ENCODE assay signal across 1 cellular context in the genomic region with DNA sequence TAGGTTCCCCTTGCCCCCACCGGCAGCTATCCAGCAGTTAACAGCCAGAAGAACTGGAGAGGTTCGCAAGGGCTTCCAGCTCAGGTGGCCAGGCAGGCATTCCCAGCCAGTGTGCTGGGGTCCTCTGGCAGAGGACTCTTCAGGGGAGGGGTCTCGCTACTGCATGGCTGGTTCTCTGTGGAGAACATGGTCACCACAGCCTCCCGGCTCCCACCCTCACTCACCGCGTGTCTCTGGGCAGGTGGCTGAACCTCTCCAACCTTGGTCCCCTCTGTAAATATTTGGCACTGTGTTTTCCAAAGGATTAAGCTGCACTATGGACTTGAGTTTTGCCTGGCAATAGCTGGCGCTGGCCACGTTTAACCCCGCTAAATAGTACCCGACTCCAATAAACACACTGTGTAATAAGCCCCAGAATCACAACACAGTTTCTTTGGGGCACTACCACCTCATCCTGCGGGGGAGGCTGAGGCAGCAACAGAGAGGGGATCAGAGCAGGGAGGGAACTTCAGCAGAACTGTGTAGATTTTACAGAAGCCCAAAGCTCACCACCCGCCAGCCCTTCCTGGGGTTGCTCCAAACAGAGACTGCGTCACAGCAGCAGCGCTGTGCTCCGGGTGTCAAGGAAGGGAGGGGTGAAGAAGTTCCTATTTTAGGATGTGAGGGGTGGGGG.
TF ChIP-seq lines count a peak whose summit lies in the region.

No MANE protein-coding gene starts in this region.

TF ChIP-seq in HepG2, 621 proteins besides CTCF, POLR2A, EP300 and RAD21 (continued from another document and continues in another):
- TF ChIP-seq, protein P1, sequence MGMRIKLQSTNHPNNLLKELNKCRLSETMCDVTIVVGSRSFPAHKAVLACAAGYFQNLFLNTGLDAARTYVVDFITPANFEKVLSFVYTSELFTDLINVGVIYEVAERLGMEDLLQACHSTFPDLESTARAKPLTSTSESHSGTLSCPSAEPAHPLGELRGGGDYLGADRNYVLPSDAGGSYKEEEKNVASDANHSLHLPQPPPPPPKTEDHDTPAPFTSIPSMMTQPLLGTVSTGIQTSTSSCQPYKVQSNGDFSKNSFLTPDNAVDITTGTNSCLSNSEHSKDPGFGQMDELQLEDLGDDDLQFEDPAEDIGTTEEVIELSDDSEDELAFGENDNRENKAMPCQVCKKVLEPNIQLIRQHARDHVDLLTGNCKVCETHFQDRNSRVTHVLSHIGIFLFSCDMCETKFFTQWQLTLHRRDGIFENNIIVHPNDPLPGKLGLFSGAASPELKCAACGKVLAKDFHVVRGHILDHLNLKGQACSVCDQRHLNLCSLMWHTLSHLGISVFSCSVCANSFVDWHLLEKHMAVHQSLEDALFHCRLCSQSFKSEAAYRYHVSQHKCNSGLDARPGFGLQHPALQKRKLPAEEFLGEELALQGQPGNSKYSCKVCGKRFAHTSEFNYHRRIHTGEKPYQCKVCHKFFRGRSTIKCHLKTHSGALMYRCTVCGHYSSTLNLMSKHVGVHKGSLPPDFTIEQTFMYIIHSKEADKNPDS (CRISPR knock-in tag; IDR thresholded peaks at IDR 0.05): no peak
- TF ChIP-seq ZNF337 (CRISPR knock-in tag; IDR thresholded peaks at IDR 0.05; ENCODE audit: borderline replicate concordance, low read depth) (no peak), FIP1L1 (IDR thresholded peaks at IDR 0.05; ENCODE audit: borderline replicate concordance, insufficient read depth, low read depth, low read length) (no peak), ZNF451 (CRISPR knock-in tag; IDR thresholded peaks at IDR 0.05) (no peak), SSRP1 (CRISPR knock-in tag; IDR thresholded peaks at IDR 0.05) (no peak), ZNF501 (CRISPR knock-in tag; IDR thresholded peaks at IDR 0.05) (no peak), TRIM24 (CRISPR knock-in tag; IDR thresholded peaks at IDR 0.05) (no peak), ZNF775 (CRISPR knock-in tag; IDR thresholded peaks at IDR 0.05; ENCODE audit: borderline replicate concordance) (no peak), ZNF382 (CRISPR knock-in tag; IDR thresholded peaks at IDR 0.05; ENCODE audit: borderline replicate concordance) (no peak), NFKB2 (CRISPR knock-in tag; IDR thresholded peaks at IDR 0.05; ENCODE audit: borderline replicate concordance) (no peak), HNRNPLL (IDR thresholded peaks at IDR 0.05; ENCODE audit: low read depth, low read length, poor library complexity, severe bottlenecking) (no peak), NR2F6 (IDR thresholded peaks at IDR 0.05) (peak; percentile 35; the same call in 1 of the 2 replicates), NR2F6 (CRISPR knock-in tag; IDR thresholded peaks at IDR 0.05) (0 out of 2 replicates have a peak, but pooled peaks have one; percentile 19), KAT8 (CRISPR knock-in tag; IDR thresholded peaks at IDR 0.05) (no peak), PPARG (CRISPR knock-in tag; conservative IDR thresholded peaks at IDR 0.05) (peak; percentile 36; the same call in 1 of the 2 replicates)
- TF ChIP-seq, protein P2, sequence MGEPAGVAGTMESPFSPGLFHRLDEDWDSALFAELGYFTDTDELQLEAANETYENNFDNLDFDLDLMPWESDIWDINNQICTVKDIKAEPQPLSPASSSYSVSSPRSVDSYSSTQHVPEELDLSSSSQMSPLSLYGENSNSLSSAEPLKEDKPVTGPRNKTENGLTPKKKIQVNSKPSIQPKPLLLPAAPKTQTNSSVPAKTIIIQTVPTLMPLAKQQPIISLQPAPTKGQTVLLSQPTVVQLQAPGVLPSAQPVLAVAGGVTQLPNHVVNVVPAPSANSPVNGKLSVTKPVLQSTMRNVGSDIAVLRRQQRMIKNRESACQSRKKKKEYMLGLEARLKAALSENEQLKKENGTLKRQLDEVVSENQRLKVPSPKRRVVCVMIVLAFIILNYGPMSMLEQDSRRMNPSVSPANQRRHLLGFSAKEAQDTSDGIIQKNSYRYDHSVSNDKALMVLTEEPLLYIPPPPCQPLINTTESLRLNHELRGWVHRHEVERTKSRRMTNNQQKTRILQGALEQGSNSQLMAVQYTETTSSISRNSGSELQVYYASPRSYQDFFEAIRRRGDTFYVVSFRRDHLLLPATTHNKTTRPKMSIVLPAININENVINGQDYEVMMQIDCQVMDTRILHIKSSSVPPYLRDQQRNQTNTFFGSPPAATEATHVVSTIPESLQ (CRISPR knock-in tag; conservative IDR thresholded peaks at IDR 0.05): no peak
- TF ChIP-seq, protein P3, sequence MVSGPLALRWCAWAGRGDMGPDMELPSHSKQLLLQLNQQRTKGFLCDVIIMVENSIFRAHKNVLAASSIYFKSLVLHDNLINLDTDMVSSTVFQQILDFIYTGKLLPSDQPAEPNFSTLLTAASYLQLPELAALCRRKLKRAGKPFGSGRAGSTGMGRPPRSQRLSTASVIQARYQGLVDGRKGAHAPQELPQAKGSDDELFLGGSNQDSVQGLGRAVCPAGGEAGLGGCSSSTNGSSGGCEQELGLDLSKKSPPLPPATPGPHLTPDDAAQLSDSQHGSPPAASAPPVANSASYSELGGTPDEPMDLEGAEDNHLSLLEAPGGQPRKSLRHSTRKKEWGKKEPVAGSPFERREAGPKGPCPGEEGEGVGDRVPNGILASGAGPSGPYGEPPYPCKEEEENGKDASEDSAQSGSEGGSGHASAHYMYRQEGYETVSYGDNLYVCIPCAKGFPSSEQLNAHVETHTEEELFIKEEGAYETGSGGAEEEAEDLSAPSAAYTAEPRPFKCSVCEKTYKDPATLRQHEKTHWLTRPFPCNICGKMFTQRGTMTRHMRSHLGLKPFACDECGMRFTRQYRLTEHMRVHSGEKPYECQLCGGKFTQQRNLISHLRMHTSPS (CRISPR knock-in tag; IDR thresholded peaks at IDR 0.05; ENCODE audit: low read depth): peak; percentile 76
- TF ChIP-seq, protein P4, sequence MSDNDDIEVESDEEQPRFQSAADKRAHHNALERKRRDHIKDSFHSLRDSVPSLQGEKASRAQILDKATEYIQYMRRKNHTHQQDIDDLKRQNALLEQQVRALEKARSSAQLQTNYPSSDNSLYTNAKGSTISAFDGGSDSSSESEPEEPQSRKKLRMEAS (IDR thresholded peaks at IDR 0.05): peak; percentile 75
- TF ChIP-seq, protein P5, sequence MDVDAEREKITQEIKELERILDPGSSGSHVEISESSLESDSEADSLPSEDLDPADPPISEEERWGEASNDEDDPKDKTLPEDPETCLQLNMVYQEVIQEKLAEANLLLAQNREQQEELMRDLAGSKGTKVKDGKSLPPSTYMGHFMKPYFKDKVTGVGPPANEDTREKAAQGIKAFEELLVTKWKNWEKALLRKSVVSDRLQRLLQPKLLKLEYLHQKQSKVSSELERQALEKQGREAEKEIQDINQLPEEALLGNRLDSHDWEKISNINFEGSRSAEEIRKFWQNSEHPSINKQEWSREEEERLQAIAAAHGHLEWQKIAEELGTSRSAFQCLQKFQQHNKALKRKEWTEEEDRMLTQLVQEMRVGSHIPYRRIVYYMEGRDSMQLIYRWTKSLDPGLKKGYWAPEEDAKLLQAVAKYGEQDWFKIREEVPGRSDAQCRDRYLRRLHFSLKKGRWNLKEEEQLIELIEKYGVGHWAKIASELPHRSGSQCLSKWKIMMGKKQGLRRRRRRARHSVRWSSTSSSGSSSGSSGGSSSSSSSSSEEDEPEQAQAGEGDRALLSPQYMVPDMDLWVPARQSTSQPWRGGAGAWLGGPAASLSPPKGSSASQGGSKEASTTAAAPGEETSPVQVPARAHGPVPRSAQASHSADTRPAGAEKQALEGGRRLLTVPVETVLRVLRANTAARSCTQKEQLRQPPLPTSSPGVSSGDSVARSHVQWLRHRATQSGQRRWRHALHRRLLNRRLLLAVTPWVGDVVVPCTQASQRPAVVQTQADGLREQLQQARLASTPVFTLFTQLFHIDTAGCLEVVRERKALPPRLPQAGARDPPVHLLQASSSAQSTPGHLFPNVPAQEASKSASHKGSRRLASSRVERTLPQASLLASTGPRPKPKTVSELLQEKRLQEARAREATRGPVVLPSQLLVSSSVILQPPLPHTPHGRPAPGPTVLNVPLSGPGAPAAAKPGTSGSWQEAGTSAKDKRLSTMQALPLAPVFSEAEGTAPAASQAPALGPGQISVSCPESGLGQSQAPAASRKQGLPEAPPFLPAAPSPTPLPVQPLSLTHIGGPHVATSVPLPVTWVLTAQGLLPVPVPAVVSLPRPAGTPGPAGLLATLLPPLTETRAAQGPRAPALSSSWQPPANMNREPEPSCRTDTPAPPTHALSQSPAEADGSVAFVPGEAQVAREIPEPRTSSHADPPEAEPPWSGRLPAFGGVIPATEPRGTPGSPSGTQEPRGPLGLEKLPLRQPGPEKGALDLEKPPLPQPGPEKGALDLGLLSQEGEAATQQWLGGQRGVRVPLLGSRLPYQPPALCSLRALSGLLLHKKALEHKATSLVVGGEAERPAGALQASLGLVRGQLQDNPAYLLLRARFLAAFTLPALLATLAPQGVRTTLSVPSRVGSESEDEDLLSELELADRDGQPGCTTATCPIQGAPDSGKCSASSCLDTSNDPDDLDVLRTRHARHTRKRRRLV (CRISPR knock-in tag; IDR thresholded peaks at IDR 0.05): no peak
- TF ChIP-seq, protein P6, sequence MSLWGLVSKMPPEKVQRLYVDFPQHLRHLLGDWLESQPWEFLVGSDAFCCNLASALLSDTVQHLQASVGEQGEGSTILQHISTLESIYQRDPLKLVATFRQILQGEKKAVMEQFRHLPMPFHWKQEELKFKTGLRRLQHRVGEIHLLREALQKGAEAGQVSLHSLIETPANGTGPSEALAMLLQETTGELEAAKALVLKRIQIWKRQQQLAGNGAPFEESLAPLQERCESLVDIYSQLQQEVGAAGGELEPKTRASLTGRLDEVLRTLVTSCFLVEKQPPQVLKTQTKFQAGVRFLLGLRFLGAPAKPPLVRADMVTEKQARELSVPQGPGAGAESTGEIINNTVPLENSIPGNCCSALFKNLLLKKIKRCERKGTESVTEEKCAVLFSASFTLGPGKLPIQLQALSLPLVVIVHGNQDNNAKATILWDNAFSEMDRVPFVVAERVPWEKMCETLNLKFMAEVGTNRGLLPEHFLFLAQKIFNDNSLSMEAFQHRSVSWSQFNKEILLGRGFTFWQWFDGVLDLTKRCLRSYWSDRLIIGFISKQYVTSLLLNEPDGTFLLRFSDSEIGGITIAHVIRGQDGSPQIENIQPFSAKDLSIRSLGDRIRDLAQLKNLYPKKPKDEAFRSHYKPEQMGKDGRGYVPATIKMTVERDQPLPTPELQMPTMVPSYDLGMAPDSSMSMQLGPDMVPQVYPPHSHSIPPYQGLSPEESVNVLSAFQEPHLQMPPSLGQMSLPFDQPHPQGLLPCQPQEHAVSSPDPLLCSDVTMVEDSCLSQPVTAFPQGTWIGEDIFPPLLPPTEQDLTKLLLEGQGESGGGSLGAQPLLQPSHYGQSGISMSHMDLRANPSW (CRISPR knock-in tag; IDR thresholded peaks at IDR 0.05; ENCODE audit: borderline replicate concordance): no peak
- TF ChIP-seq, protein P7, sequence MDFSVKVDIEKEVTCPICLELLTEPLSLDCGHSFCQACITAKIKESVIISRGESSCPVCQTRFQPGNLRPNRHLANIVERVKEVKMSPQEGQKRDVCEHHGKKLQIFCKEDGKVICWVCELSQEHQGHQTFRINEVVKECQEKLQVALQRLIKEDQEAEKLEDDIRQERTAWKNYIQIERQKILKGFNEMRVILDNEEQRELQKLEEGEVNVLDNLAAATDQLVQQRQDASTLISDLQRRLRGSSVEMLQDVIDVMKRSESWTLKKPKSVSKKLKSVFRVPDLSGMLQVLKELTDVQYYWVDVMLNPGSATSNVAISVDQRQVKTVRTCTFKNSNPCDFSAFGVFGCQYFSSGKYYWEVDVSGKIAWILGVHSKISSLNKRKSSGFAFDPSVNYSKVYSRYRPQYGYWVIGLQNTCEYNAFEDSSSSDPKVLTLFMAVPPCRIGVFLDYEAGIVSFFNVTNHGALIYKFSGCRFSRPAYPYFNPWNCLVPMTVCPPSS (IDR thresholded peaks at IDR 0.05): no peak
- TF ChIP-seq, protein P8, sequence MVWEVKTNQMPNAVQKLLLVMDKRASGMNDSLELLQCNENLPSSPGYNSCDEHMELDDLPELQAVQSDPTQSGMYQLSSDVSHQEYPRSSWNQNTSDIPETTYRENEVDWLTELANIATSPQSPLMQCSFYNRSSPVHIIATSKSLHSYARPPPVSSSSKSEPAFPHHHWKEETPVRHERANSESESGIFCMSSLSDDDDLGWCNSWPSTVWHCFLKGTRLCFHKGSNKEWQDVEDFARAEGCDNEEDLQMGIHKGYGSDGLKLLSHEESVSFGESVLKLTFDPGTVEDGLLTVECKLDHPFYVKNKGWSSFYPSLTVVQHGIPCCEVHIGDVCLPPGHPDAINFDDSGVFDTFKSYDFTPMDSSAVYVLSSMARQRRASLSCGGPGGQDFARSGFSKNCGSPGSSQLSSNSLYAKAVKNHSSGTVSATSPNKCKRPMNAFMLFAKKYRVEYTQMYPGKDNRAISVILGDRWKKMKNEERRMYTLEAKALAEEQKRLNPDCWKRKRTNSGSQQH (CRISPR knock-in tag; IDR thresholded peaks at IDR 0.05; ENCODE audit: low read depth): no peak
- TF ChIP-seq, protein P9, sequence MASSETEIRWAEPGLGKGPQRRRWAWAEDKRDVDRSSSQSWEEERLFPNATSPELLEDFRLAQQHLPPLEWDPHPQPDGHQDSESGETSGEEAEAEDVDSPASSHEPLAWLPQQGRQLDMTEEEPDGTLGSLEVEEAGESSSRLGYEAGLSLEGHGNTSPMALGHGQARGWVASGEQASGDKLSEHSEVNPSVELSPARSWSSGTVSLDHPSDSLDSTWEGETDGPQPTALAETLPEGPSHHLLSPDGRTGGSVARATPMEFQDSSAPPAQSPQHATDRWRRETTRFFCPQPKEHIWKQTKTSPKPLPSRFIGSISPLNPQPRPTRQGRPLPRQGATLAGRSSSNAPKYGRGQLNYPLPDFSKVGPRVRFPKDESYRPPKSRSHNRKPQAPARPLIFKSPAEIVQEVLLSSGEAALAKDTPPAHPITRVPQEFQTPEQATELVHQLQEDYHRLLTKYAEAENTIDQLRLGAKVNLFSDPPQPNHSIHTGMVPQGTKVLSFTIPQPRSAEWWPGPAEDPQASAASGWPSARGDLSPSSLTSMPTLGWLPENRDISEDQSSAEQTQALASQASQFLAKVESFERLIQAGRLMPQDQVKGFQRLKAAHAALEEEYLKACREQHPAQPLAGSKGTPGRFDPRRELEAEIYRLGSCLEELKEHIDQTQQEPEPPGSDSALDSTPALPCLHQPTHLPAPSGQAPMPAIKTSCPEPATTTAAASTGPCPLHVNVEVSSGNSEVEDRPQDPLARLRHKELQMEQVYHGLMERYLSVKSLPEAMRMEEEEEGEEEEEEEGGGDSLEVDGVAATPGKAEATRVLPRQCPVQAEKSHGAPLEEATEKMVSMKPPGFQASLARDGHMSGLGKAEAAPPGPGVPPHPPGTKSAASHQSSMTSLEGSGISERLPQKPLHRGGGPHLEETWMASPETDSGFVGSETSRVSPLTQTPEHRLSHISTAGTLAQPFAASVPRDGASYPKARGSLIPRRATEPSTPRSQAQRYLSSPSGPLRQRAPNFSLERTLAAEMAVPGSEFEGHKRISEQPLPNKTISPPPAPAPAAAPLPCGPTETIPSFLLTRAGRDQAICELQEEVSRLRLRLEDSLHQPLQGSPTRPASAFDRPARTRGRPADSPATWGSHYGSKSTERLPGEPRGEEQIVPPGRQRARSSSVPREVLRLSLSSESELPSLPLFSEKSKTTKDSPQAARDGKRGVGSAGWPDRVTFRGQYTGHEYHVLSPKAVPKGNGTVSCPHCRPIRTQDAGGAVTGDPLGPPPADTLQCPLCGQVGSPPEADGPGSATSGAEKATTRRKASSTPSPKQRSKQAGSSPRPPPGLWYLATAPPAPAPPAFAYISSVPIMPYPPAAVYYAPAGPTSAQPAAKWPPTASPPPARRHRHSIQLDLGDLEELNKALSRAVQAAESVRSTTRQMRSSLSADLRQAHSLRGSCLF (CRISPR knock-in tag; IDR thresholded peaks at IDR 0.05; ENCODE audit: borderline replicate concordance): no peak
- TF ChIP-seq, protein P10, sequence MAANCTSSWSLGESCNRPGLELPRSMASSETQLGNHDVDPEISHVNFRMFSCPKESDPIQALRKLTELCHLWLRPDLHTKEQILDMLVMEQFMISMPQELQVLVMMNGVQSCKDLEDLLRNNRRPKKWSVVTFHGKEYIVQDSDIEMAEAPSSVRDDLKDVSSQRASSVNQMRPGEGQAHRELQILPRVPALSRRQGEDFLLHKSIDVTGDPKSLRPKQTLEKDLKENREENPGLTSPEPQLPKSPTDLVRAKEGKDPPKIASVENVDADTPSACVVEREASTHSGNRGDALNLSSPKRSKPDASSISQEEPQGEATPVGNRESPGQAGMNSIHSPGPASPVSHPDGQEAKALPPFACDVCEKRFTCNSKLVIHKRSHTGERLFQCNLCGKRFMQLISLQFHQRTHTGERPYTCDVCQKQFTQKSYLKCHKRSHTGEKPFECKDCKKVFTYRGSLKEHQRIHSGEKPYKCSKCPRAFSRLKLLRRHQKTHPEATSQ (CRISPR knock-in tag; IDR thresholded peaks at IDR 0.05; ENCODE audit: borderline replicate concordance): no peak
